12 cellular contexts compared by ENCODE assay signal in genomic region chr1:235041201-235041600, GRCh38.
A peak's percentile ranks its signal among the peaks of the same experiment; 100 is the strongest.
DNase-seq lines count a peak whose midpoint lies in the region; ATAC-seq and TF ChIP-seq lines count a peak whose summit lies in the region.
"Had no signal": no experiment of that assay in that cellular context is flagged by ENCODE, and none has a peak within 500 bp of the region (broad histone marks: within the 10 kb centered on the region; RNA-seq: fewer than 3 reads in every experiment).

No MANE protein-coding gene starts in this region.

- H3K27me3 ChIP-seq in neutrophil = no peaks in the 10 kb centered on the region

- no peak overlapping the region for H3K4me3 ChIP-seq in neutrophil (ENCODE audit: low read depth in 1 of 2, low read length in 1 of 2)
- H3K4me3 ChIP-seq: PC-9 had no signal

- H3K36me3 Mint-ChIP-seq in T-helper 1 cell treated with Interleukin-12 subunit alpha and Interleukin-12 subunit beta and Interleukin-4 antibody, amounts not matched to agents 30 μg/mL and 1 μg/mL, for 36 hours (ENCODE audit: low read depth) = peaks cover 12% of the 10 kb centered on the region
- no peaks in the 10 kb centered on the region for H3K36me3 Mint-ChIP-seq in activated T-helper 17 cell treated with anti-CD3 and anti-CD28 coated beads, Interleukin-2, amount 50 U/mL, for 72 hours (ENCODE audit: low read depth)

- H3K9me3 Mint-ChIP-seq in T-helper 1 cell treated with Interleukin-12 subunit alpha and Interleukin-12 subunit beta and Interleukin-4 antibody, amounts not matched to agents 30 μg/mL and 1 μg/mL, for 36 hours = peaks cover 25% of the 10 kb centered on the region
- H3K9me3 Mint-ChIP-seq in activated T-helper 17 cell treated with anti-CD3 and anti-CD28 coated beads, Interleukin-2, amount 50 U/mL, for 72 hours = peaks cover 15% of the 10 kb centered on the region

- H3K27ac ChIP-seq in neutrophil = peak overlapping the region; percentile 89
- H3K27ac ChIP-seq: parathyroid adenoma, PC-9 had no signal

- no peaks in the 10 kb centered on the region for H3K36me3 ChIP-seq in neutrophil

- peak overlapping the region; percentile 16 for H3K27ac Mint-ChIP-seq in T-helper 1 cell treated with Interleukin-12 subunit alpha and Interleukin-12 subunit beta and Interleukin-4 antibody, amounts not matched to agents 30 μg/mL and 1 μg/mL, for 36 hours
- H3K27ac Mint-ChIP-seq in activated T-helper 17 cell treated with anti-CD3 and anti-CD28 coated beads, Interleukin-2, amount 50 U/mL, for 72 hours = peak overlapping the region; percentile 68
- H3K27ac Mint-ChIP-seq: mesothelial cell of epicardium had no signal

- peaks cover 11 to 12% of the 10 kb centered on the region in 2 experiments for H3K4me1 ChIP-seq in neutrophil (ENCODE audit: control insufficient read depth in 1 of 2, insufficient read depth in 1 of 2, low read depth in 1 of 2, low read length in 1 of 2)
- H3K4me1 ChIP-seq: parathyroid adenoma had no signal

- DNase-seq in T-helper 1 cell = no peak
- peak; percentile 43 to 89 for DNase-seq in NOMO-1 (lab: John Stamatoyannopoulos, UW; ENCODE audit: unreplicated experiment in 2 of 2)
- DNase-seq in cerebellar nuclear complex (lab: John Stamatoyannopoulos, UW) = no peak
- DNase-seq: NCI-H2171 treated with DMSO at 0.1 percent for 48 hours, PC-9 had no signal

- H3K27me3 Mint-ChIP-seq in T-helper 1 cell treated with Interleukin-12 subunit alpha and Interleukin-12 subunit beta and Interleukin-4 antibody, amounts not matched to agents 30 μg/mL and 1 μg/mL, for 36 hours (ENCODE audit: low read depth) = no peaks in the 10 kb centered on the region
- H3K27me3 Mint-ChIP-seq in activated T-helper 17 cell treated with anti-CD3 and anti-CD28 coated beads, Interleukin-2, amount 50 U/mL, for 72 hours = no peaks in the 10 kb centered on the region

- peaks cover 34% of the 10 kb centered on the region for H3K4me1 Mint-ChIP-seq in T-helper 1 cell treated with Interleukin-12 subunit alpha and Interleukin-12 subunit beta and Interleukin-4 antibody, amounts not matched to agents 30 μg/mL and 1 μg/mL, for 36 hours (ENCODE audit: low read depth)
- peaks cover 21% of the 10 kb centered on the region for H3K4me1 Mint-ChIP-seq in activated T-helper 17 cell treated with anti-CD3 and anti-CD28 coated beads, Interleukin-2, amount 50 U/mL, for 72 hours

- no peaks in the 10 kb centered on the region for H3K9me3 ChIP-seq in neutrophil

- no peak for TF ChIP-seq CTCF in neutrophil (IDR thresholded peaks at IDR 0.05)

- H3K4me3 Mint-ChIP-seq in T-helper 1 cell treated with Interleukin-12 subunit alpha and Interleukin-12 subunit beta and Interleukin-4 antibody, amounts not matched to agents 30 μg/mL and 1 μg/mL, for 36 hours = no peak overlapping the region
- no peak overlapping the region for H3K4me3 Mint-ChIP-seq in activated T-helper 17 cell treated with anti-CD3 and anti-CD28 coated beads, Interleukin-2, amount 50 U/mL, for 72 hours
- H3K4me3 Mint-ChIP-seq: mesothelial cell of epicardium had no signal

- no peak for ATAC-seq in activated T-helper 17 cell treated with anti-CD3 and anti-CD28 coated beads, Interleukin-2, amount 50 U/mL, for 72 hours (replicated peaks)
- no peak for ATAC-seq in HG03159 (IDR thresholded peaks at IDR 0.05; ENCODE audit: unreplicated experiment)
- no peak for ATAC-seq in HG03135 (IDR thresholded peaks at IDR 0.05; ENCODE audit: unreplicated experiment)

Comparison
In these comparisons a context has a peak if more than half of its experiments do, and no peak if none do; other contexts are left out.
1. DNase-seq: peak in NOMO-1 (2 of 2); none in T-helper 1 cell (0 of 5) and cerebellar nuclear complex (0 of 2).